Comparison of ENCODE assay signal across 25 cellular contexts in genomic region chr5:57422993-57423392, GRCh38. TPM values are rescaled to one million over a fixed set of nuclear protein-coding genes. Genes with fewer than 3 reads are reported as not detected.
"Had no signal": no experiment of that assay in that cellular context is flagged by ENCODE, and none has a peak within 500 bp of the region (broad histone marks: within the 10 kb centered on the region; RNA-seq: fewer than 3 reads in every experiment).

No MANE protein-coding gene starts in this region.

- H3K9me3 ChIP-seq: neutrophil, thyroid gland, vagina had no signal

- FAIRE-seq: islet of Langerhans had no signal

- H3K4me1 ChIP-seq: thyroid gland, vagina had no signal

- H3K4me3 ChIP-seq: coronary artery, lung, smooth muscle cell, thyroid gland, vagina had no signal

- DNase-seq: effector CD4-positive, alpha-beta T cell; endodermal cell; foreskin melanocyte; head of caudate nucleus; hypothalamus; kidney glomerular epithelial cell; naive thymus-derived CD4-positive, alpha-beta T cell; nephron progenitor cell; stimulated activated CD4-positive, alpha-beta T cell treated with anti-CD3 and anti-CD28 coated beads, Interleukin-2, amount 100 ng/mL, for 48 hours; stimulated activated naive CD4-positive, alpha-beta T cell treated with Interleukin-2 at 50 U/mL for 16 hours; thyroid gland had no signal

- H3K27ac Mint-ChIP-seq: endodermal cell; naive thymus-derived CD4-positive, alpha-beta T cell; nephron progenitor cell; type B pancreatic cell had no signal

- H3K27ac ChIP-seq: coronary artery, neutrophil, thyroid gland, vagina had no signal

- H3K27me3 ChIP-seq: neutrophil, thyroid gland, vagina had no signal

- H3K4me2 ChIP-seq: smooth muscle cell had no signal

- H3K4me3 Mint-ChIP-seq: endodermal cell; naive thymus-derived CD4-positive, alpha-beta T cell; nephron progenitor cell; type B pancreatic cell had no signal

- H3K36me3 Mint-ChIP-seq: naive thymus-derived CD4-positive, alpha-beta T cell; type B pancreatic cell had no signal

- H3K9me3 Mint-ChIP-seq: endodermal cell had no signal

- ATAC-seq: left lobe of liver; naive thymus-derived CD4-positive, alpha-beta T cell had no signal

- H3K4me1 Mint-ChIP-seq: endodermal cell; naive thymus-derived CD4-positive, alpha-beta T cell had no signal

- H3K36me3 ChIP-seq: neutrophil, thyroid gland, vagina had no signal

RNA-seq across cellular contexts. Expression of gene ACTBL2, which starts 59.6 kb away (rescaled TPM):
- total RNA-seq: dermis microvascular lymphatic vessel endothelial cell; endodermal cell; left lobe of liver; mesenteric fat pad; mononuclear cell; naive thymus-derived CD4-positive, alpha-beta T cell; osteoblast; pulmonary artery endothelial cell; vagina had no signal
- polyA plus RNA-seq: esophagus; naive thymus-derived CD4-positive, alpha-beta T cell had no signal
